Comparison of ENCODE assay signal across 25 cellular contexts in genomic region chr2:46064396-46064795, GRCh38.
DNase-seq lines count a peak whose midpoint lies in the region; ATAC-seq and TF ChIP-seq lines count a peak whose summit lies in the region.
"Had no signal": no experiment of that assay in that cellular context is flagged by ENCODE, and none has a peak within 500 bp of the region (broad histone marks: within the 10 kb centered on the region; RNA-seq: fewer than 3 reads in every experiment).

No MANE protein-coding gene starts in this region.

- CTCF ChIA-PET in IMR-90 (lab: Yijun Ruan, JAX): interaction anchor here (1.3 to 2.1 kb wide), 2 partner anchors 107 to 230 kb away, joined by 6 to 11 read pairs; no protein-coding TSS in a partner anchor

- no peak for TF ChIP-seq RAD21 in IMR-90 (IDR thresholded peaks at IDR 0.05; ENCODE audit: low read length)

- dilution Hi-C loops in IMR-90 (cut with HindIII; ENCODE audit: low sequenced_read_pairs, unreplicated experiment): no loop called here

- H4K5ac ChIP-seq in IMR-90 (ENCODE audit: low read depth, low read length): peak overlapping the region; percentile 56; the same call in 1 of the 2 replicates

- H3K4ac ChIP-seq in IMR-90 (ENCODE audit: low read depth, low read length): peak overlapping the region; percentile 95; the same call in 1 of the 2 replicates

- peak overlapping the region; percentile 84; the same call in 1 of the 2 replicates for H2BK120ac ChIP-seq in IMR-90 (ENCODE audit: low read depth, low read length)

- peak overlapping the region; percentile 18; the same call in 1 of the 2 replicates for H3K27ac ChIP-seq in IMR-90 (ENCODE audit: insufficient read depth, low read length)

- H3K18ac ChIP-seq in IMR-90 (ENCODE audit: low read depth, low read length): peak overlapping the region; percentile 69

- H4K91ac ChIP-seq in IMR-90 (ENCODE audit: insufficient read depth, low read depth, low read length): peak overlapping the region; percentile 58

- no peaks in the 10 kb centered on the region for H3K36me3 ChIP-seq in IMR-90 (ENCODE audit: control insufficient read depth, insufficient read depth, low read length)
- H3K36me3 ChIP-seq: SJSA1 had no signal

- intact Hi-C loops in IMR-90 (cut with micrococcal nuclease): loop anchor here (5.0 kb wide), 1 partner anchor 72 kb away; no protein-coding TSS in a partner anchor

- peaks cover 16% of the 10 kb centered on the region for H3K4me1 ChIP-seq in IMR-90 (ENCODE audit: control insufficient read depth, insufficient read depth, low read length)

- no peak for ATAC-seq in activated T-cell treated with anti-CD3 and anti-CD28 coated beads, Interleukin-2, amount 50 U/mL, for 72 hours (replicated peaks in 1 of 2)
- no peak for ATAC-seq in IMR-90 (ENCODE audit: low read depth)
- ATAC-seq: GM23338, K562, PC-3 had no signal

- no peak for TF ChIP-seq POLR2A in IMR-90 (IDR thresholded peaks at IDR 0.05; ENCODE audit: low read depth, low read length)

- no peak overlapping the region for H3K4me3 Mint-ChIP-seq in activated T-cell treated with anti-CD3 and anti-CD28 coated beads, Interleukin-2, amount 50 U/mL, for 72 hours
- H3K4me3 Mint-ChIP-seq in progenitor cell of endocrine pancreas (ENCODE audit: low read depth) (no peak overlapping the region), mesothelial cell of epicardium (no peak overlapping the region)
- H3K4me3 Mint-ChIP-seq: CD4-positive, alpha-beta T cell; GM23338; H9 had no signal

- H2AFZ ChIP-seq in IMR-90 (replicated peaks; ENCODE audit: low read length, poor library complexity): no peak overlapping the region

- peaks cover 9% of the 10 kb centered on the region for H3K27me3 Mint-ChIP-seq in activated T-cell treated with anti-CD3 and anti-CD28 coated beads, Interleukin-2, amount 50 U/mL, for 72 hours (ENCODE audit: low read depth)
- H3K27me3 Mint-ChIP-seq in progenitor cell of endocrine pancreas (peaks cover 2% of the 10 kb centered on the region), mesothelial cell of epicardium (ENCODE audit: low read depth) (no peaks in the 10 kb centered on the region)
- H3K27me3 Mint-ChIP-seq: CD4-positive, alpha-beta T cell had no signal

- peaks cover 14% of the 10 kb centered on the region for H3K9me1 ChIP-seq in IMR-90 (ENCODE audit: insufficient read depth, low read length)

- H3K9ac ChIP-seq in IMR-90 (ENCODE audit: low read depth, low read length): no peak overlapping the region

- H3K56ac ChIP-seq in IMR-90 (ENCODE audit: extremely low read depth, insufficient read depth, low read length): no peak overlapping the region

- no peak for TF ChIP-seq CTCF in IMR-90 (conservative IDR thresholded peaks at IDR 0.05; ENCODE audit: low read depth, low read length)
- no peak for TF ChIP-seq CTCF in fibroblast of the aortic adventitia (IDR thresholded peaks at IDR 0.05; ENCODE audit: insufficient read depth, low read length)
- no peak for TF ChIP-seq CTCF in progenitor cell of endocrine pancreas (IDR thresholded peaks at IDR 0.05; ENCODE audit: unreplicated experiment)
- TF ChIP-seq CTCF in mesothelial cell of epicardium (IDR thresholded peaks at IDR 0.05; ENCODE audit: unreplicated experiment): no peak

- H2BK15ac ChIP-seq in IMR-90 (ENCODE audit: low read depth, low read length): peak overlapping the region; percentile 62; the same call in 1 of the 3 replicates

- H3K27ac Mint-ChIP-seq in activated T-cell treated with anti-CD3 and anti-CD28 coated beads, Interleukin-2, amount 50 U/mL, for 72 hours: peak overlapping the region; percentile 58
- H3K27ac Mint-ChIP-seq in progenitor cell of endocrine pancreas (peak overlapping the region; percentile 73), mesothelial cell of epicardium (no peak overlapping the region)
- H3K27ac Mint-ChIP-seq: CD4-positive, alpha-beta T cell; GM23338; H9 had no signal

- H3K27me3 ChIP-seq in IMR-90 (ENCODE audit: control insufficient read depth, insufficient read depth, low read length): no peaks in the 10 kb centered on the region
- H3K27me3 ChIP-seq: SJSA1 had no signal

- in situ Hi-C loops in IMR-90 (cut with MboI; ENCODE audit: low sequenced_read_pairs): no loop called here

- H3K4me2 ChIP-seq in IMR-90 (ENCODE audit: low read depth, low read length): no peak overlapping the region
- H3K4me2 ChIP-seq: GM23338 had no signal

- H3K14ac ChIP-seq in IMR-90 (replicated peaks; ENCODE audit: low read depth, low read length): 0 out of 2 replicates have a peak overlapping the region, but pooled peaks have one; percentile 13

- no peak overlapping the region for H3K4me3 ChIP-seq in IMR-90 (ENCODE audit: insufficient read depth, low read depth, low read length)
- no peak overlapping the region for H3K4me3 ChIP-seq in fibroblast of the aortic adventitia (ENCODE audit: low read depth, low read length)
- H3K4me3 ChIP-seq: GM23338, K562, SJSA1 had no signal

- H2AK9ac ChIP-seq in IMR-90 (replicated peaks; ENCODE audit: low read depth, low read length, poor library complexity): no peak overlapping the region

- H4K20me1 ChIP-seq in IMR-90 (ENCODE audit: insufficient read depth, low read length): no peaks in the 10 kb centered on the region

- H4K8ac ChIP-seq in IMR-90 (ENCODE audit: low read depth in 2 of 2, low read length in 2 of 2): peak overlapping the region; percentile 25 to 64; a peak in 2 of 4 replicates

- peaks cover 4 to 19% of the 10 kb centered on the region in 2 experiments; a peak in 3 of 4 replicates for H3K79me1 ChIP-seq in IMR-90 (ENCODE audit: low read depth in 1 of 2, low read length in 2 of 2)

- peak overlapping the region; percentile 75 for H2BK20ac ChIP-seq in IMR-90 (ENCODE audit: low read depth, low read length)

- POLR2A ChIA-PET in IMR-90 (lab: Charles Lee; ENCODE audit: unreplicated experiment): no interaction called here

- no CpG with 5 or more reads among the region's 1 CpG for WGBS in IMR-90 (ENCODE audit: extremely low coverage in 2 of 2, insufficient read length in 1 of 2), 2 experiments

- no peaks in the 10 kb centered on the region for H3K9me3 ChIP-seq in IMR-90 (ENCODE audit: control insufficient read depth, insufficient read depth, low read length)
- H3K9me3 ChIP-seq: SJSA1 had no signal

- no peaks in the 10 kb centered on the region for H3K36me3 Mint-ChIP-seq in activated T-cell treated with anti-CD3 and anti-CD28 coated beads, Interleukin-2, amount 50 U/mL, for 72 hours (ENCODE audit: insufficient read depth in 2 of 2)
- H3K36me3 Mint-ChIP-seq in progenitor cell of endocrine pancreas (ENCODE audit: insufficient read depth) (no peaks in the 10 kb centered on the region), mesothelial cell of epicardium (no peaks in the 10 kb centered on the region)

- H2AK5ac ChIP-seq in IMR-90 (ENCODE audit: low read depth, low read length): no peak overlapping the region

- H3K4me1 Mint-ChIP-seq in activated T-cell treated with anti-CD3 and anti-CD28 coated beads, Interleukin-2, amount 50 U/mL, for 72 hours (ENCODE audit: low read depth): peaks cover 41% of the 10 kb centered on the region
- H3K4me1 Mint-ChIP-seq in progenitor cell of endocrine pancreas (ENCODE audit: low read depth) (peaks cover 2% of the 10 kb centered on the region), mesothelial cell of epicardium (peaks cover 16% of the 10 kb centered on the region)

- H3K9me3 Mint-ChIP-seq in activated T-cell treated with anti-CD3 and anti-CD28 coated beads, Interleukin-2, amount 50 U/mL, for 72 hours: no peaks in the 10 kb centered on the region
- H3K9me3 Mint-ChIP-seq in progenitor cell of endocrine pancreas (ENCODE audit: low read depth): no peaks in the 10 kb centered on the region
- no peaks in the 10 kb centered on the region for H3K9me3 Mint-ChIP-seq in mesothelial cell of epicardium
- H3K9me3 Mint-ChIP-seq: CD4-positive, alpha-beta T cell; GM23338; H9 had no signal

- BruUV-seq in IMR-90 (replicated peaks; lab: Mats Ljungman, UMichigan): no TSS peak

- peak overlapping the region; percentile 73 for H2BK5ac ChIP-seq in IMR-90 (ENCODE audit: low read depth, low read length, poor library complexity, severe bottlenecking)

- no peak overlapping the region for H3K23ac ChIP-seq in IMR-90 (ENCODE audit: low read depth, low read length)

- DNase-seq in activated T-cell treated with anti-CD3 and anti-CD28 coated beads, Interleukin-2, amount 50 U/mL, for 72 hours: no peak
- no peak for DNase-seq in activated T-cell treated with anti-CD3 and anti-CD28 coated beads, Interleukin-2, amount 50 U/mL, for 1 hour
- DNase-seq in IMR-90 (no peak), fibroblast of the aortic adventitia (ENCODE audit: low read depth) (peak; percentile 25), progenitor cell of endocrine pancreas (ENCODE audit: low spot score, unreplicated experiment) (no peak), NCI-H1092 treated with DMSO at 0.1 percent for 48 hours (lab: John Stamatoyannopoulos, UW) (no peak), mesothelial cell of epicardium (ENCODE audit: low spot score in 2 of 2, unreplicated experiment in 2 of 2) (no peak), NCI-H2171 (lab: John Stamatoyannopoulos, UW) (no peak)
- DNase-seq: 8988T; CD4-positive, alpha-beta T cell; DMS53; H9; Kasumi-1; MV-4-11; NCI-H1105 treated with DMSO at 0.1 percent for 48 hours; NCI-H146; NCI-H1930; NCI-H446 treated with DMSO at 0.1 percent for 48 hours; NCI-H526; NCI-H82; NK-92 treated with Interleukin-12 subunit alpha and Interleukin-12 subunit beta, amount 100 ng/mL, for 24 hours; PC-3 had no signal

TF ChIP-seq in IMR-90, 13 proteins besides CTCF, POLR2A, EP300 and RAD21:
- TF ChIP-seq BHLHE40 (IDR thresholded peaks at IDR 0.05; ENCODE audit: low read depth, low read length) (no peak), CEBPB (IDR thresholded peaks at IDR 0.05; ENCODE audit: low read depth, low read length) (no peak), NFE2L2 (IDR thresholded peaks at IDR 0.05; ENCODE audit: low read depth, low read length) (no peak), MXI1 (IDR thresholded peaks at IDR 0.05; ENCODE audit: borderline replicate concordance, low read depth, low read length) (no peak), FOS (IDR thresholded peaks at IDR 0.05; ENCODE audit: low read depth, low read length) (no peak), SMC3 (IDR thresholded peaks at IDR 0.05; ENCODE audit: low read depth, low read length) (no peak), RFX5 (IDR thresholded peaks at IDR 0.05; ENCODE audit: low read depth, low read length) (no peak), USF2 (IDR thresholded peaks at IDR 0.05; ENCODE audit: low read depth, low read length) (no peak), CHD1 (IDR thresholded peaks at IDR 0.05; ENCODE audit: low read depth, low read length) (no peak)
